1 cellular context compared by ENCODE assay signal in the genomic region with DNA sequence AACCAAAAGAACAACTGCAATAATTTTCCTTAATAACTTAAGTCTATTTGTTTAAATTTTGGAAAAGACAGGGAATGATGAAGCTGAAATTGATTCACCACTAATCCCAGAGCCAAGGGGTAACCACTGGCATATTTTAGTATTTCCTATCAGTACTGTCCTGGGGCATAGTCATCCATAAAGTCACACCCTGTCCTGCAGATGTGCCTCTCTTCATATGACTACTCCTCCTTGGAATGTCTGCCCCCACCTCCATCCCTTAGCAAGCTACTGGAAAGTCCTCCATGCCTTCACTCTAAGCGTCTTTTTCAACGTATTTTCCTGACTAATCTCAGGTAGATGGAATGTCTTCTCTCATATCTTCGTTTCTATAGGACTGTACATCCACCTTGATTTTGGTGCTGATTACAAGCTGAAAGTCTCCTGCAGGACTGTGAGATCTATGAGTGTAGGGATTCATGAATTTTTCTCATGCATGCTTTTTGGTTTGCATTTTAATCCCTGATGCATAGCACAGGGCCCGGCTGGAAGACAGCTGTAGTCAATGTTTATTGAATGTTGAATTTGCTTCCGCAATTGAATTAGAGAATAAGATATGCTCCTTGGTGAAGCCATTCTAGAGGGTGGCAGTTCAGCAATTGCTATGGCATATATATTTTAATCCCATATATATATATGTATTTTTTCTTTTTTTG.
TF ChIP-seq lines count a peak whose summit lies in the region.

No MANE protein-coding gene starts in this region.

TF ChIP-seq in A549, 52 proteins besides CTCF, POLR2A, EP300 and RAD21 (continued from another document):
- TF ChIP-seq, protein P1, sequence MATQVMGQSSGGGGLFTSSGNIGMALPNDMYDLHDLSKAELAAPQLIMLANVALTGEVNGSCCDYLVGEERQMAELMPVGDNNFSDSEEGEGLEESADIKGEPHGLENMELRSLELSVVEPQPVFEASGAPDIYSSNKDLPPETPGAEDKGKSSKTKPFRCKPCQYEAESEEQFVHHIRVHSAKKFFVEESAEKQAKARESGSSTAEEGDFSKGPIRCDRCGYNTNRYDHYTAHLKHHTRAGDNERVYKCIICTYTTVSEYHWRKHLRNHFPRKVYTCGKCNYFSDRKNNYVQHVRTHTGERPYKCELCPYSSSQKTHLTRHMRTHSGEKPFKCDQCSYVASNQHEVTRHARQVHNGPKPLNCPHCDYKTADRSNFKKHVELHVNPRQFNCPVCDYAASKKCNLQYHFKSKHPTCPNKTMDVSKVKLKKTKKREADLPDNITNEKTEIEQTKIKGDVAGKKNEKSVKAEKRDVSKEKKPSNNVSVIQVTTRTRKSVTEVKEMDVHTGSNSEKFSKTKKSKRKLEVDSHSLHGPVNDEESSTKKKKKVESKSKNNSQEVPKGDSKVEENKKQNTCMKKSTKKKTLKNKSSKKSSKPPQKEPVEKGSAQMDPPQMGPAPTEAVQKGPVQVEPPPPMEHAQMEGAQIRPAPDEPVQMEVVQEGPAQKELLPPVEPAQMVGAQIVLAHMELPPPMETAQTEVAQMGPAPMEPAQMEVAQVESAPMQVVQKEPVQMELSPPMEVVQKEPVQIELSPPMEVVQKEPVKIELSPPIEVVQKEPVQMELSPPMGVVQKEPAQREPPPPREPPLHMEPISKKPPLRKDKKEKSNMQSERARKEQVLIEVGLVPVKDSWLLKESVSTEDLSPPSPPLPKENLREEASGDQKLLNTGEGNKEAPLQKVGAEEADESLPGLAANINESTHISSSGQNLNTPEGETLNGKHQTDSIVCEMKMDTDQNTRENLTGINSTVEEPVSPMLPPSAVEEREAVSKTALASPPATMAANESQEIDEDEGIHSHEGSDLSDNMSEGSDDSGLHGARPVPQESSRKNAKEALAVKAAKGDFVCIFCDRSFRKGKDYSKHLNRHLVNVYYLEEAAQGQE (IDR thresholded peaks at IDR 0.05) = no peak
- no peak for TF ChIP-seq SMC3 (IDR thresholded peaks at IDR 0.05)
